Comparison of ENCODE assay signal across 8 cellular contexts in the genomic region with DNA sequence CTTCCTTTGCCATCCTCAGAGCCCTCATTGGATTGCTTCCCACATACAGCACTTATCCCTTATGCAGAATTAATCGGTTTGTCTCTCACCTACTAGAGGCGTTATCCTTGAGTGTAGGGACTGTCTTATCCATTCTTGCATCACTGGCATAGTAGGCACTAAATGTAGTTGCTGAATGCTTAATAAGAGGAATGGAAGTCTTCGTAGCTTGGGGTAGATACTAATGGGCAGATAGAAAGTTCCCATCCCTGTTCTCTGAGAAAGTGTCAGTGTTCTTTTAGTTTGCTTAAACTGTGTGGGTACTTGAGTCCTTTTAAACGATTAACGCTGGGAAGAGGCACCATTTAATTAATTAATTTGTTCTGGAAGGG. TPM values are rescaled to one million over a fixed set of nuclear protein-coding genes. Genes with fewer than 3 reads are reported as not detected.
DNase-seq lines count a peak whose midpoint lies in the region; ATAC-seq, FAIRE-seq and TF ChIP-seq lines count a peak whose summit lies in the region.

No MANE protein-coding gene starts in this region.

- H3K9me3 ChIP-seq in CD4-positive, CD25-positive, alpha-beta regulatory T cell (ENCODE audit: control insufficient read depth in 2 of 2, low read length in 2 of 2) = no peaks in the 10 kb centered on the region
- H3K9me3 ChIP-seq in MM.1S (replicated peaks; ENCODE audit: insufficient read depth, low read length) (no peaks in the 10 kb centered on the region), neutrophil (no peaks in the 10 kb centered on the region)

- no peak for ATAC-seq in CD4-positive, CD25-positive, alpha-beta regulatory T cell (ENCODE audit: low read depth in 2 of 2)

- H3K36me3 ChIP-seq in CD4-positive, CD25-positive, alpha-beta regulatory T cell (ENCODE audit: control insufficient read depth, insufficient read depth, low read length) = peaks cover 13% of the 10 kb centered on the region
- H3K36me3 ChIP-seq in MM.1S (replicated peaks; ENCODE audit: insufficient read depth, low read length) (no peaks in the 10 kb centered on the region), neutrophil (no peaks in the 10 kb centered on the region)

- peaks cover 30% of the 10 kb centered on the region for H3K36me3 Mint-ChIP-seq in CD4-positive, CD25-positive, alpha-beta regulatory T cell

- H3K79me2 ChIP-seq in MM.1S (ENCODE audit: low read length) = peaks cover 52% of the 10 kb centered on the region

- H3F3A ChIP-seq in MM.1S (ENCODE audit: insufficient read depth, low read length) = peaks cover 29% of the 10 kb centered on the region

- peaks cover 47% of the 10 kb centered on the region for H3K4me1 ChIP-seq in CD4-positive, CD25-positive, alpha-beta regulatory T cell (ENCODE audit: control insufficient read depth, insufficient read depth, low read length, poor library complexity, severe bottlenecking)
- H3K4me1 ChIP-seq in MM.1S (ENCODE audit: low read length) (peaks cover 12% of the 10 kb centered on the region), neutrophil (ENCODE audit: control insufficient read depth in 1 of 2, insufficient read depth in 1 of 2, low read depth in 1 of 2, low read length in 1 of 2) (peaks cover 52 to 55% of the 10 kb centered on the region in 2 experiments)

- H2AFZ ChIP-seq in MM.1S (ENCODE audit: low read length) = no peak overlapping the region

- H3K4me2 ChIP-seq in MM.1S (ENCODE audit: low read depth, low read length) = peak overlapping the region; percentile 89; the same call in 1 of the 2 replicates

- peak overlapping the region; percentile 84 for H3K4me3 ChIP-seq in CD4-positive, CD25-positive, alpha-beta regulatory T cell (ENCODE audit: low read depth, low read length)
- H3K4me3 ChIP-seq in MM.1S (ENCODE audit: low read length) (peak overlapping the region; percentile 96; the same call in 1 of the 2 replicates), neutrophil (ENCODE audit: low read depth in 1 of 2, low read length in 1 of 2) (peak overlapping the region in 1 of 2 experiments; percentile 88)

- peak overlapping the region; percentile 93 to 98 (median 97) for H3K27ac Mint-ChIP-seq in CD4-positive, CD25-positive, alpha-beta regulatory T cell

- H3K9me2 ChIP-seq in MM.1S (replicated peaks; ENCODE audit: insufficient read depth, low read length) = no peaks in the 10 kb centered on the region

- no peak for FAIRE-seq in frontal cortex (lab: Jason Lieb, UNC)

- peaks cover 13% of the 10 kb centered on the region for H3K27me3 Mint-ChIP-seq in CD4-positive, CD25-positive, alpha-beta regulatory T cell

- no peak for DNase-seq in CD4-positive, CD25-positive, alpha-beta regulatory T cell
- DNase-seq in MM.1S (no peak), frontal cortex (ENCODE audit: low spot score in 2 of 2) (no peak), NCI-H446 (lab: John Stamatoyannopoulos, UW) (no peak), NCI-H510A (lab: John Stamatoyannopoulos, UW) (no peak)
- DNase-seq in NK-92 treated with Interleukin-12 subunit alpha and Interleukin-12 subunit beta, amount 100 ng/mL, for 24 hours (lab: John Stamatoyannopoulos, UW) = no peak

- H3K9ac ChIP-seq in MM.1S (ENCODE audit: low read length) = no peak overlapping the region; the same call in 1 of the 2 replicates

- H4K20me1 ChIP-seq in MM.1S (ENCODE audit: insufficient read depth, low read length) = 0 out of 2 replicates have a peak, but pooled peaks cover 9% of the 10 kb centered on the region

- no peaks in the 10 kb centered on the region for H3K9me3 Mint-ChIP-seq in CD4-positive, CD25-positive, alpha-beta regulatory T cell

- no peak for TF ChIP-seq CTCF in MM.1S (IDR thresholded peaks at IDR 0.05; ENCODE audit: low read length)
- no peak for TF ChIP-seq CTCF in neutrophil (IDR thresholded peaks at IDR 0.05)

- H3K27me3 ChIP-seq in CD4-positive, CD25-positive, alpha-beta regulatory T cell (ENCODE audit: control insufficient read depth, insufficient read depth, low read length) = no peaks in the 10 kb centered on the region
- no peaks in the 10 kb centered on the region for H3K27me3 ChIP-seq in MM.1S (replicated peaks; ENCODE audit: insufficient read depth, low read length)
- H3K27me3 ChIP-seq in neutrophil = no peaks in the 10 kb centered on the region

- peaks cover 32 to 69% (median 56%) of the 10 kb centered on the region in 4 donors for H3K4me1 Mint-ChIP-seq in CD4-positive, CD25-positive, alpha-beta regulatory T cell

- peak overlapping the region; percentile 94 to 100 (median 96) for H3K4me3 Mint-ChIP-seq in CD4-positive, CD25-positive, alpha-beta regulatory T cell

- H3K27ac ChIP-seq in CD4-positive, CD25-positive, alpha-beta regulatory T cell (ENCODE audit: insufficient read depth, low read length, poor library complexity, severe bottlenecking) = peak overlapping the region; percentile 97
- H3K27ac ChIP-seq in MM.1S (ENCODE audit: low read length) (no peak overlapping the region), cingulate gyrus (ENCODE audit: low read depth, low read length) (peak overlapping the region; percentile 92), neutrophil (peak overlapping the region; percentile 97)

RNA-seq across cellular contexts. Expression of gene MBNL1, which starts 1.4 kb away (rescaled TPM):
- 726 TPM for total RNA-seq in CD4-positive, CD25-positive, alpha-beta regulatory T cell
- 100 to 1,000 TPM; 221 to 262 (median 237) TPM for polyA plus RNA-seq in CD4-positive, CD25-positive, alpha-beta regulatory T cell
- 44.0 TPM for total RNA-seq in frontal cortex

Comparison
In these comparisons a context has a peak if more than half of its experiments do, and no peak if none do; other contexts are left out.
1. RNA of gene MBNL1, which starts 1.4 kb away (total RNA-seq): 726 TPM in CD4-positive, CD25-positive, alpha-beta regulatory T cell (single experiment); 44.0 TPM in frontal cortex (single experiment); every median in the first group is over 10 times any median in the second.